In the genomic region with DNA sequence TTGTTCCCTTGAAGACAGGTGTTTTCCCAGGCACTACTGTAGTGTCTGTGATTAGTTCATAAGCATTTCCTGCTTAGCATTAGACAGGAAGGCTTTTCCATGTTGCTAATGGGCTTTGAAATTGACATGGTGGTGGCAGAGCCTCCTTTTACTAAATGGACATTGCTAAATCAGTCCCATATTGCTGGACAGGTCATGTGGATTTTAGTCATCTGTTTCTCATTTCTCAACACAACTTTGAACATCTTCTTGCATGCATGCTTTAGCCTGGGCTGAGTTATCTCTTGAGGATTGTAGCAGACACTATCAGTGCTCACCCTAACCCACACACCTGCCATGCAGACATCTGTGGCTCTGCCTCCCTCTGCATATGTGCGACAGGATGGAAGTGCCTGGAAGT, we compare ENCODE assay signal across 39 cellular contexts. TPM values are rescaled to one million over a fixed set of nuclear protein-coding genes. Genes with fewer than 3 reads are reported as not detected.
"Had no signal": no experiment of that assay in that cellular context is flagged by ENCODE, and none has a peak within 500 bp of the region (broad histone marks: within the 10 kb centered on the region; RNA-seq: fewer than 3 reads in every experiment).

No MANE protein-coding gene starts in this region.

- H3K4me3 ChIP-seq: ascending aorta, cardiac muscle cell, K562, Peyer's patch, SJSA1 had no signal

- ATAC-seq: activated naive CD8-positive, alpha-beta T cell treated with anti-CD3 and anti-CD28 coated beads, Interleukin-2, amount 50 U/mL, for 24 hours; activated T-cell treated with anti-CD3 and anti-CD28 coated beads, Interleukin-2, amount 50 U/mL, for 4 hours; K562; PC-3 had no signal

- H3K36me3 Mint-ChIP-seq: activated CD4-positive, alpha-beta memory T cell treated with anti-CD3 and anti-CD28 coated beads for 36 hours; activated naive CD4-positive, alpha-beta T cell treated with anti-CD3 and anti-CD28 coated beads, Interleukin-2, amount 10 ng/mL, durations not matched to agents 7 days and 5 days; activated naive CD8-positive, alpha-beta T cell had no signal

- H3K9me3 Mint-ChIP-seq: activated B cell treated with CpG ODN at 0.5 μM for 24 hours; activated CD4-positive, alpha-beta memory T cell treated with anti-CD3 and anti-CD28 coated beads for 36 hours; activated naive CD4-positive, alpha-beta T cell treated with anti-CD3 and anti-CD28 coated beads, Interleukin-2, amount 10 ng/mL, durations not matched to agents 7 days and 5 days; activated naive CD8-positive, alpha-beta T cell treated with anti-CD3 and anti-CD28 coated beads, Interleukin-2, amount 50 U/mL, for 24 hours; activated T-cell treated with anti-CD3 and anti-CD28 coated beads, Interleukin-2, amount 50 U/mL, for 4 hours; activated T-helper 1 cell treated with anti-CD3 and anti-CD28 coated beads, Interleukin-12 subunit alpha, Interleukin-12 subunit beta, Interleukin-2, Interleukin-4 antibody, amounts not matched to agents 30 ng/mL and 10 ng/mL and 1 ng/mL, durations not matched to agents 14 hours and 24 hours and 36 hours; central memory CD8-positive, alpha-beta T cell had no signal

- H3K9me3 ChIP-seq: ascending aorta, Peyer's patch, SJSA1 had no signal

- H3K4me1 Mint-ChIP-seq: activated B cell treated with CpG ODN at 0.5 μM for 24 hours; activated naive CD4-positive, alpha-beta T cell treated with anti-CD3 and anti-CD28 coated beads, Interleukin-2, amount 10 ng/mL, durations not matched to agents 7 days and 5 days; activated naive CD8-positive, alpha-beta T cell treated with anti-CD3 and anti-CD28 coated beads, Interleukin-2, amount 50 U/mL, for 24 hours; central memory CD8-positive, alpha-beta T cell had no signal

- H3K4me1 ChIP-seq: ascending aorta, SJSA1 had no signal

- DNase-seq: activated B cell treated with CpG ODN at 0.5 μM for 24 hours; activated CD4-positive, alpha-beta memory T cell treated with anti-CD3 and anti-CD28 coated beads for 36 hours; activated CD4-positive, alpha-beta T cell treated with anti-CD3 and anti-CD28 coated beads for 4 hours; activated CD4-positive, alpha-beta T cell treated with anti-CD3 and anti-CD28 coated beads, Interleukin-2, amount 50 U/mL, for 1 hour; activated CD4-positive, CD25-positive, alpha-beta regulatory T cell treated with anti-CD3 and anti-CD28 coated beads, Interleukin-2, amount 50 U/mL, for 72 hours; activated CD8-positive, alpha-beta memory T cell treated with anti-CD3 and anti-CD28 coated beads, Interleukin-2, amount 50 U/mL, for 4 hours; activated effector memory CD4-positive, alpha-beta T cell treated with Interleukin-2 at 50 U/mL for 16 hours; activated naive CD4-positive, alpha-beta T cell treated with anti-CD3 and anti-CD28 coated beads, Interleukin-2, amount 10 ng/mL, durations not matched to agents 7 days and 5 days; activated naive CD8-positive, alpha-beta T cell treated with anti-CD3 and anti-CD28 coated beads, Interleukin-2, amount 50 U/mL, for 24 hours; activated T-cell treated with anti-CD3 and anti-CD28 coated beads for 4 hours; activated T-cell treated with anti-CD3 and anti-CD28 coated beads, Interleukin-2, amount 50 U/mL, for 4 hours; amygdala; MV-4-11; NCI-H1092; NCI-H1436 treated with DMSO at 0.1 percent for 48 hours; NCI-H187; NCI-H2029 treated with DMSO at 0.1 percent for 48 hours; NCI-H2107; NCI-H345; NCI-H510A; NCI-H526; NCI-H748 treated with DMSO at 0.1 percent for 48 hours; NK-92 treated with Interleukin-12 subunit alpha and Interleukin-12 subunit beta, amount 100 ng/mL, for 24 hours; PC-3; Peyer's patch; RPMI8226; SHP77 treated with DMSO at 0.1 percent for 48 hours; SW 1271; T-helper 1 cell; T-helper 2 cell; T-helper 9 cell had no signal

- H3K27ac Mint-ChIP-seq: activated B cell treated with CpG ODN at 0.5 μM for 24 hours; activated CD4-positive, alpha-beta memory T cell treated with anti-CD3 and anti-CD28 coated beads for 36 hours; activated naive CD4-positive, alpha-beta T cell treated with anti-CD3 and anti-CD28 coated beads, Interleukin-2, amount 10 ng/mL, durations not matched to agents 7 days and 5 days; activated naive CD8-positive, alpha-beta T cell; activated naive CD8-positive, alpha-beta T cell treated with anti-CD3 and anti-CD28 coated beads, Interleukin-2, amount 50 U/mL, for 24 hours; activated T-helper 1 cell treated with anti-CD3 and anti-CD28 coated beads, Interleukin-12 subunit alpha, Interleukin-12 subunit beta, Interleukin-2, Interleukin-4 antibody, amounts not matched to agents 30 ng/mL and 10 ng/mL and 1 ng/mL, durations not matched to agents 14 hours and 24 hours and 36 hours had no signal

- H3K36me3 ChIP-seq: ascending aorta, cardiac muscle cell, Peyer's patch, SJSA1 had no signal

- H3K27me3 ChIP-seq: ascending aorta, cardiac muscle cell, Peyer's patch had no signal

- H3K27ac ChIP-seq: ascending aorta, cardiac muscle cell, Peyer's patch, SJSA1, VCaP had no signal

- H3K4me3 Mint-ChIP-seq: activated B cell treated with CpG ODN at 0.5 μM for 24 hours; activated CD4-positive, alpha-beta memory T cell treated with anti-CD3 and anti-CD28 coated beads for 36 hours; activated naive CD4-positive, alpha-beta T cell treated with anti-CD3 and anti-CD28 coated beads, Interleukin-2, amount 10 ng/mL, durations not matched to agents 7 days and 5 days; activated naive CD8-positive, alpha-beta T cell; activated naive CD8-positive, alpha-beta T cell treated with anti-CD3 and anti-CD28 coated beads, Interleukin-2, amount 50 U/mL, for 24 hours; activated T-cell treated with anti-CD3 and anti-CD28 coated beads, Interleukin-2, amount 50 U/mL, for 4 hours; activated T-helper 1 cell treated with anti-CD3 and anti-CD28 coated beads, Interleukin-12 subunit alpha, Interleukin-12 subunit beta, Interleukin-2, Interleukin-4 antibody, amounts not matched to agents 30 ng/mL and 10 ng/mL and 1 ng/mL, durations not matched to agents 14 hours and 24 hours and 36 hours; central memory CD8-positive, alpha-beta T cell had no signal

RNA-seq across cellular contexts. Expression of gene BCO1, which starts 13.7 kb away (rescaled TPM):
- total RNA-seq: activated B cell treated with CpG ODN at 0.5 μM for 24 hours; activated CD4-positive, alpha-beta memory T cell treated with anti-CD3 and anti-CD28 coated beads for 36 hours; activated T-cell treated with anti-CD3 and anti-CD28 coated beads, Interleukin-2, amount 50 U/mL, for 4 hours; activated T-helper 1 cell treated with anti-CD3 and anti-CD28 coated beads, Interleukin-12 subunit alpha, Interleukin-12 subunit beta, Interleukin-2, Interleukin-4 antibody, amounts not matched to agents 30 ng/mL and 10 ng/mL and 1 ng/mL, durations not matched to agents 14 hours and 24 hours and 36 hours; ascending aorta; cardiac muscle cell; K562; PC-3; SJSA1 had no signal
- polyA plus RNA-seq: cardiac muscle cell, K562 had no signal
